Comparison of ENCODE assay signal across 9 cellular contexts in the genomic region with DNA sequence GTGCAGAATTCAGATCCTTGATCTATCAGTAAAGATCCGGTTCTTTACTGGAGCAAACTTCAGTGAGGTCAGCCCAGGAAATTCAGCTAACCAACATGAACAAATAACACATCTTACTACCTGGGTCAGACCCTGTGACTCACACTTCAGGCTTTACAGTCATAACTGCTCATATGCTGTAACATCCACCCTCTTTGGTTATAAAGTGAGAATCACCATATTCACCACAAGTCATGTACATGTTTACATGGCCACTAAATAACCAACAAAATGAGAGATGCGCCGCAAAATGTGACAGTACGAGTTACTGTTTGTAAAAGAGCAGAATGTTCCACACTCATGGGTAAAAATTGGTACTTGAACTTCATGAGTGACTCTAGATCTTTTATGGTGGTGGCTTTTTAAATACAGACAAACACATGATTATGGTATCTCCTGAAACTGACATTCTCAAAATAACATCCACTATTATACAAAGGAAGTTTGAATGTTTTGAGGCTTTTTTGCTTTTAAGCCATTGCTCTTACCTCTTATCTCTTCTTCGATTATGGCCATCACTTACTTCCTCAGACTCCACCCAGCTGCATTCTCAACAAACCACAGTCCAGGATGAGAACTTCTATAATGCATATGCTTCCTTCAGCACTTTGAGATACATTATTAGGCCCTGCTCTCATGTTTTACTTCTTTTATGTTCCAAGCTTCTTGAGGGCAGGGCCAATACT.
DNase-seq lines count a peak whose midpoint lies in the region; ATAC-seq and TF ChIP-seq lines count a peak whose summit lies in the region.
"Had no signal": no experiment of that assay in that cellular context is flagged by ENCODE, and none has a peak within 500 bp of the region (broad histone marks: within the 10 kb centered on the region; RNA-seq: fewer than 3 reads in every experiment).

No MANE protein-coding gene starts in this region.

- no peaks in the 10 kb centered on the region for H3K9me3 Mint-ChIP-seq in activated naive CD4-positive, alpha-beta T cell treated with anti-CD3 and anti-CD28 coated beads for 36 hours
- H3K9me3 Mint-ChIP-seq: nephron had no signal

- peaks cover 32% of the 10 kb centered on the region for H3K4me1 Mint-ChIP-seq in activated naive CD4-positive, alpha-beta T cell treated with anti-CD3 and anti-CD28 coated beads for 36 hours (ENCODE audit: low read depth)

- DNase-seq in activated naive CD4-positive, alpha-beta T cell treated with anti-CD3 and anti-CD28 coated beads for 36 hours: peak; percentile 68
- no peak for DNase-seq in activated naive CD4-positive, alpha-beta T cell treated with anti-CD3 and anti-CD28 coated beads, Interleukin-2, amount 50 U/mL, for 16 hours
- peak; percentile 92 for DNase-seq in RWPE1 (ENCODE audit: low spot score)
- peak; percentile 46 for DNase-seq in dermis blood vessel endothelial cell
- DNase-seq in stimulated activated naive CD8-positive, alpha-beta T cell treated with anti-CD3 and anti-CD28 coated beads, Interleukin-15, Interleukin-2, amounts not matched to agents 100 U/mL and 50 U/mL, for 24 hours: peak; percentile 24
- DNase-seq in NCI-H187 treated with DMSO at 0.1 percent for 48 hours (lab: John Stamatoyannopoulos, UW): no peak
- DNase-seq in coronary artery (ENCODE audit: low spot score): no peak
- DNase-seq in G401 (ENCODE audit: low spot score): no peak

- POLR2A ChIA-PET in RWPE1 (lab: Yijun Ruan, JAX; ENCODE audit: low non-redundant PET): no interaction called here

- ATAC-seq in stimulated activated naive CD8-positive, alpha-beta T cell treated with anti-CD3 and anti-CD28 coated beads, Interleukin-15, Interleukin-2, amounts not matched to agents 100 U/mL and 50 U/mL, for 24 hours: peak; percentile 94

- in situ Hi-C loops in G401 (cut with HindIII; ENCODE audit: low sequenced_read_pairs): no loop called here

- peak overlapping the region; percentile 20 for H3K27ac Mint-ChIP-seq in activated naive CD4-positive, alpha-beta T cell treated with anti-CD3 and anti-CD28 coated beads for 36 hours
- H3K27ac Mint-ChIP-seq: nephron had no signal

- TF ChIP-seq CTCF in RWPE1 (conservative IDR thresholded peaks at IDR 0.05; ENCODE audit: low read depth) (no peak), coronary artery (IDR thresholded peaks at IDR 0.05) (no peak)

- no peaks in the 10 kb centered on the region for H3K36me3 Mint-ChIP-seq in activated naive CD4-positive, alpha-beta T cell treated with anti-CD3 and anti-CD28 coated beads for 36 hours (ENCODE audit: low read depth)

- intact Hi-C loops in activated naive CD4-positive, alpha-beta T cell treated with anti-CD3 and anti-CD28 coated beads for 36 hours (cut with micrococcal nuclease): loop anchor here (1.0 kb wide), 8 partner anchors 24 to 208 kb away; no protein-coding TSS in a partner anchor

- CTCF ChIA-PET in activated naive CD4-positive, alpha-beta T cell treated with anti-CD3 and anti-CD28 coated beads for 36 hours (lab: Charles Lee): interaction anchor here (0.8 to 1.7 kb wide), 3 partner anchors 14 to 64 kb away, joined by 3 to 4 read pairs (median 3); no protein-coding TSS in a partner anchor
- CTCF ChIA-PET in RWPE1 (lab: Yijun Ruan, JAX): no interaction called here

- H3K4me3 Mint-ChIP-seq in activated naive CD4-positive, alpha-beta T cell treated with anti-CD3 and anti-CD28 coated beads for 36 hours: no peak overlapping the region
- H3K4me3 Mint-ChIP-seq: nephron had no signal

- H3K27ac ChIP-seq in RWPE1 (no peak overlapping the region), coronary artery (no peak overlapping the region)

- no peaks in the 10 kb centered on the region for H3K27me3 Mint-ChIP-seq in activated naive CD4-positive, alpha-beta T cell treated with anti-CD3 and anti-CD28 coated beads for 36 hours (ENCODE audit: low read depth)

- H3K4me3 ChIP-seq in coronary artery: no peak overlapping the region

Comparison
In these comparisons a context has a peak if more than half of its experiments do, and no peak if none do; other contexts are left out.
1. DNase-seq: peak in activated naive CD4-positive, alpha-beta T cell treated with anti-CD3 and anti-CD28 coated beads for 36 hours (single experiment), RWPE1 (single experiment), dermis blood vessel endothelial cell (single experiment) and stimulated activated naive CD8-positive, alpha-beta T cell treated with anti-CD3 and anti-CD28 coated beads, Interleukin-15, Interleukin-2, amounts not matched to agents 100 U/mL and 50 U/mL, for 24 hours (single experiment); none in activated naive CD4-positive, alpha-beta T cell treated with anti-CD3 and anti-CD28 coated beads, Interleukin-2, amount 50 U/mL, for 16 hours (single experiment), NCI-H187 treated with DMSO at 0.1 percent for 48 hours (single experiment), coronary artery (single experiment) and G401 (single experiment).